Comparison of ENCODE assay signal across 15 cellular contexts in genomic region chr7:103063895-103064294, GRCh38.
"Had no signal": no experiment of that assay in that cellular context is flagged by ENCODE, and none has a peak within 500 bp of the region (broad histone marks: within the 10 kb centered on the region; RNA-seq: fewer than 3 reads in every experiment).

No MANE protein-coding gene starts in this region.

- ATAC-seq: activated CD4-positive, CD25-positive, alpha-beta regulatory T cell treated with anti-CD3 and anti-CD28 coated beads, Interleukin-2, amount 50 U/mL, for 24 hours; activated CD8-positive, alpha-beta memory T cell treated with anti-CD3 and anti-CD28 coated beads, Interleukin-2, amount 10 ng/mL, durations not matched to agents 7 days and 5 days; left lobe of liver; mucosa of descending colon; naive thymus-derived CD4-positive, alpha-beta T cell had no signal

- DNase-seq: activated CD4-positive, alpha-beta memory T cell treated with anti-CD3 and anti-CD28 coated beads for 36 hours; activated CD8-positive, alpha-beta memory T cell treated with anti-CD3 and anti-CD28 coated beads, Interleukin-2, amount 10 ng/mL, durations not matched to agents 7 days and 5 days; activated naive CD4-positive, alpha-beta T cell treated with anti-CD3 and anti-CD28 coated beads for 36 hours; activated T-cell treated with anti-CD3 and anti-CD28 coated beads, Interleukin-2, amount 50 U/mL, for 1 hour; erythroblast; mucosa of descending colon; naive thymus-derived CD4-positive, alpha-beta T cell; ovary; sigmoid colon; spleen had no signal

- H3K9me3 ChIP-seq: mucosa of descending colon, ovary, sigmoid colon, spleen, thoracic aorta had no signal

- H3K4me1 Mint-ChIP-seq: activated CD8-positive, alpha-beta memory T cell treated with anti-CD3 and anti-CD28 coated beads, Interleukin-2, amount 10 ng/mL, durations not matched to agents 7 days and 5 days had no signal

- H3K4me1 ChIP-seq: sigmoid colon, spleen had no signal

- H3K36me3 Mint-ChIP-seq: activated CD4-positive, alpha-beta memory T cell treated with anti-CD3 and anti-CD28 coated beads for 36 hours; activated CD8-positive, alpha-beta memory T cell treated with anti-CD3 and anti-CD28 coated beads, Interleukin-2, amount 10 ng/mL, durations not matched to agents 7 days and 5 days had no signal

- H3K27ac Mint-ChIP-seq: activated CD4-positive, alpha-beta memory T cell treated with anti-CD3 and anti-CD28 coated beads for 36 hours; activated CD8-positive, alpha-beta memory T cell treated with anti-CD3 and anti-CD28 coated beads, Interleukin-2, amount 10 ng/mL, durations not matched to agents 7 days and 5 days; activated naive CD4-positive, alpha-beta T cell treated with anti-CD3 and anti-CD28 coated beads for 36 hours; activated T-helper 2 cell treated with anti-CD3 and anti-CD28 coated beads, Interferon-gamma antibody, Interleukin-2, Interleukin-4, amounts not matched to agents 10 μg/mL and 5 μg/mL and 100 μg/mL, durations not matched to agents 14 hours and 24 hours and 36 hours; naive thymus-derived CD4-positive, alpha-beta T cell; T-helper 2 cell treated with Interferon-gamma antibody and Interleukin-4, amounts not matched to agents 5 μg/mL and 100 μg/mL, for 36 hours had no signal

- H3K27ac ChIP-seq: ovary, sigmoid colon, spleen, thoracic aorta had no signal

- H3K27me3 Mint-ChIP-seq: activated CD4-positive, alpha-beta memory T cell treated with anti-CD3 and anti-CD28 coated beads for 36 hours had no signal

- H3K9me3 Mint-ChIP-seq: activated CD4-positive, alpha-beta memory T cell treated with anti-CD3 and anti-CD28 coated beads for 36 hours; activated naive CD4-positive, alpha-beta T cell treated with anti-CD3 and anti-CD28 coated beads for 36 hours; activated T-helper 2 cell treated with anti-CD3 and anti-CD28 coated beads, Interferon-gamma antibody, Interleukin-2, Interleukin-4, amounts not matched to agents 10 μg/mL and 5 μg/mL and 100 μg/mL, durations not matched to agents 14 hours and 24 hours and 36 hours; naive thymus-derived CD4-positive, alpha-beta T cell; T-helper 2 cell treated with Interferon-gamma antibody and Interleukin-4, amounts not matched to agents 5 μg/mL and 100 μg/mL, for 36 hours had no signal

- H3K4me3 ChIP-seq: mucosa of descending colon, ovary, sigmoid colon, spleen, thoracic aorta had no signal

- H3K36me3 ChIP-seq: ovary, sigmoid colon, spleen, thoracic aorta had no signal

- H3K4me3 Mint-ChIP-seq: activated CD4-positive, alpha-beta memory T cell treated with anti-CD3 and anti-CD28 coated beads for 36 hours; activated CD8-positive, alpha-beta memory T cell treated with anti-CD3 and anti-CD28 coated beads, Interleukin-2, amount 10 ng/mL, durations not matched to agents 7 days and 5 days; activated naive CD4-positive, alpha-beta T cell treated with anti-CD3 and anti-CD28 coated beads for 36 hours; naive thymus-derived CD4-positive, alpha-beta T cell; T-helper 2 cell treated with Interferon-gamma antibody and Interleukin-4, amounts not matched to agents 5 μg/mL and 100 μg/mL, for 36 hours had no signal

- H3K27me3 ChIP-seq: ovary, sigmoid colon, spleen had no signal
